Comparison of ENCODE assay signal across 15 cellular contexts in genomic region chr2:130972410-130972809, GRCh38.
DNase-seq lines count a peak whose midpoint lies in the region; ATAC-seq lines count a peak whose summit lies in the region.
"Had no signal": no experiment of that assay in that cellular context is flagged by ENCODE, and none has a peak within 500 bp of the region (broad histone marks: within the 10 kb centered on the region; RNA-seq: fewer than 3 reads in every experiment).

No MANE protein-coding gene starts in this region.

- intact Hi-C loops in activated CD4-positive, alpha-beta memory T cell treated with anti-CD3 and anti-CD28 coated beads for 36 hours (cut with micrococcal nuclease), result no loop called here

- no peaks in the 10 kb centered on the region for H3K9me3 Mint-ChIP-seq in activated CD4-positive, alpha-beta memory T cell treated with anti-CD3 and anti-CD28 coated beads for 36 hours
- H3K9me3 Mint-ChIP-seq in activated CD4-positive, alpha-beta memory T cell treated with anti-CD3 and anti-CD28 coated beads, Interleukin-2, amount 10 ng/mL, durations not matched to agents 7 days and 5 days, result no peaks in the 10 kb centered on the region
- H3K9me3 Mint-ChIP-seq in T-helper 2 cell treated with Interferon-gamma antibody and Interleukin-4, amounts not matched to agents 5 μg/mL and 100 μg/mL, for 36 hours, result no peaks in the 10 kb centered on the region
- no peaks in the 10 kb centered on the region for H3K9me3 Mint-ChIP-seq in stimulated activated effector memory CD8-positive, alpha-beta T cell treated with anti-CD3 and anti-CD28 coated beads, Interleukin-12 subunit alpha, Interleukin-12 subunit beta, amount 100 ng/mL, for 72 hours
- H3K9me3 Mint-ChIP-seq: activated naive CD4-positive, alpha-beta T cell treated with anti-CD3 and anti-CD28 coated beads, Interleukin-2, amount 50 U/mL, for 72 hours; mesothelial cell of epicardium had no signal

- H3K4me3 Mint-ChIP-seq in activated CD4-positive, alpha-beta memory T cell treated with anti-CD3 and anti-CD28 coated beads for 36 hours, result no peak overlapping the region
- H3K4me3 Mint-ChIP-seq in activated CD4-positive, alpha-beta memory T cell treated with anti-CD3 and anti-CD28 coated beads, Interleukin-2, amount 10 ng/mL, durations not matched to agents 7 days and 5 days, result no peak overlapping the region
- no peak overlapping the region for H3K4me3 Mint-ChIP-seq in T-helper 2 cell treated with Interferon-gamma antibody and Interleukin-4, amounts not matched to agents 5 μg/mL and 100 μg/mL, for 36 hours
- H3K4me3 Mint-ChIP-seq in stimulated activated effector memory CD8-positive, alpha-beta T cell treated with anti-CD3 and anti-CD28 coated beads, Interleukin-12 subunit alpha, Interleukin-12 subunit beta, amount 100 ng/mL, for 72 hours, result no peak overlapping the region
- H3K4me3 Mint-ChIP-seq: mesothelial cell of epicardium had no signal

- no peaks in the 10 kb centered on the region for H3K27me3 Mint-ChIP-seq in activated CD4-positive, alpha-beta memory T cell treated with anti-CD3 and anti-CD28 coated beads for 36 hours
- peaks cover 5% of the 10 kb centered on the region for H3K27me3 Mint-ChIP-seq in activated CD4-positive, alpha-beta memory T cell treated with anti-CD3 and anti-CD28 coated beads, Interleukin-2, amount 10 ng/mL, durations not matched to agents 7 days and 5 days
- H3K27me3 Mint-ChIP-seq in T-helper 2 cell treated with Interferon-gamma antibody and Interleukin-4, amounts not matched to agents 5 μg/mL and 100 μg/mL, for 36 hours (ENCODE audit: low read depth), result peaks cover 3% of the 10 kb centered on the region

- H3K27ac Mint-ChIP-seq in activated CD4-positive, alpha-beta memory T cell treated with anti-CD3 and anti-CD28 coated beads for 36 hours, result no peak overlapping the region
- no peak overlapping the region for H3K27ac Mint-ChIP-seq in activated CD4-positive, alpha-beta memory T cell treated with anti-CD3 and anti-CD28 coated beads, Interleukin-2, amount 10 ng/mL, durations not matched to agents 7 days and 5 days
- no peak overlapping the region for H3K27ac Mint-ChIP-seq in T-helper 2 cell treated with Interferon-gamma antibody and Interleukin-4, amounts not matched to agents 5 μg/mL and 100 μg/mL, for 36 hours
- H3K27ac Mint-ChIP-seq in stimulated activated effector memory CD8-positive, alpha-beta T cell treated with anti-CD3 and anti-CD28 coated beads, Interleukin-12 subunit alpha, Interleukin-12 subunit beta, amount 100 ng/mL, for 72 hours, result no peak overlapping the region
- H3K27ac Mint-ChIP-seq: mesothelial cell of epicardium had no signal

- peak; percentile 18 for DNase-seq in activated CD4-positive, alpha-beta memory T cell treated with anti-CD3 and anti-CD28 coated beads for 36 hours
- DNase-seq in activated CD4-positive, alpha-beta memory T cell treated with anti-CD3 and anti-CD28 coated beads, Interleukin-2, amount 10 ng/mL, durations not matched to agents 7 days and 5 days, result no peak
- peak; percentile 26 for DNase-seq in T-helper 2 cell treated with Interferon-gamma antibody and Interleukin-4, amounts not matched to agents 5 μg/mL and 100 μg/mL, for 36 hours (ENCODE audit: low spot score)
- peak in 1 of 2 donors; percentile 45 for DNase-seq in stimulated activated effector memory CD8-positive, alpha-beta T cell treated with anti-CD3 and anti-CD28 coated beads, Interleukin-12 subunit alpha, Interleukin-12 subunit beta, amount 100 ng/mL, for 72 hours (ENCODE audit: low spot score in 2 of 2)
- DNase-seq in NCI-H1048 (lab: John Stamatoyannopoulos, UW) (no peak), hepatic stellate cell (ENCODE audit: low spot score) (no peak)
- DNase-seq: activated CD4-positive, CD25-positive, alpha-beta regulatory T cell; DMS53; effector CD8-positive, alpha-beta T cell; NCI-H446 treated with DMSO at 0.1 percent for 48 hours; Right ventricle myocardium superior had no signal

- CTCF ChIA-PET in activated CD4-positive, alpha-beta memory T cell treated with anti-CD3 and anti-CD28 coated beads for 36 hours (lab: Charles Lee), result interaction anchor here (2.0 kb wide), 1 partner anchor 175 kb away, joined by 8 read pairs; no protein-coding TSS in a partner anchor
- CTCF ChIA-PET in activated CD4-positive, alpha-beta memory T cell treated with anti-CD3 and anti-CD28 coated beads, Interleukin-2, amount 10 ng/mL, durations not matched to agents 7 days and 5 days (lab: Charles Lee), result interaction anchor here (1.5 kb wide), 1 partner anchor 13 kb away, joined by 3 read pairs; no protein-coding TSS in a partner anchor

- H3K36me3 Mint-ChIP-seq in activated CD4-positive, alpha-beta memory T cell treated with anti-CD3 and anti-CD28 coated beads for 36 hours, result no peaks in the 10 kb centered on the region
- no peaks in the 10 kb centered on the region for H3K36me3 Mint-ChIP-seq in activated CD4-positive, alpha-beta memory T cell treated with anti-CD3 and anti-CD28 coated beads, Interleukin-2, amount 10 ng/mL, durations not matched to agents 7 days and 5 days (ENCODE audit: low read depth)
- H3K36me3 Mint-ChIP-seq in T-helper 2 cell treated with Interferon-gamma antibody and Interleukin-4, amounts not matched to agents 5 μg/mL and 100 μg/mL, for 36 hours (ENCODE audit: low read depth), result no peaks in the 10 kb centered on the region
- H3K36me3 Mint-ChIP-seq in stimulated activated effector memory CD8-positive, alpha-beta T cell treated with anti-CD3 and anti-CD28 coated beads, Interleukin-12 subunit alpha, Interleukin-12 subunit beta, amount 100 ng/mL, for 72 hours, result no peaks in the 10 kb centered on the region
- H3K36me3 Mint-ChIP-seq: activated naive CD4-positive, alpha-beta T cell treated with anti-CD3 and anti-CD28 coated beads, Interleukin-2, amount 50 U/mL, for 72 hours; mesothelial cell of epicardium had no signal

- H3K4me1 Mint-ChIP-seq in activated CD4-positive, alpha-beta memory T cell treated with anti-CD3 and anti-CD28 coated beads for 36 hours (ENCODE audit: low read depth), result peaks cover 7% of the 10 kb centered on the region
- peaks cover 7% of the 10 kb centered on the region for H3K4me1 Mint-ChIP-seq in activated CD4-positive, alpha-beta memory T cell treated with anti-CD3 and anti-CD28 coated beads, Interleukin-2, amount 10 ng/mL, durations not matched to agents 7 days and 5 days
- peaks cover 5% of the 10 kb centered on the region for H3K4me1 Mint-ChIP-seq in T-helper 2 cell treated with Interferon-gamma antibody and Interleukin-4, amounts not matched to agents 5 μg/mL and 100 μg/mL, for 36 hours (ENCODE audit: low read depth)
- peaks cover 5% of the 10 kb centered on the region for H3K4me1 Mint-ChIP-seq in stimulated activated effector memory CD8-positive, alpha-beta T cell treated with anti-CD3 and anti-CD28 coated beads, Interleukin-12 subunit alpha, Interleukin-12 subunit beta, amount 100 ng/mL, for 72 hours
- H3K4me1 Mint-ChIP-seq: mesothelial cell of epicardium had no signal

- peak; percentile 71 for ATAC-seq in HG02970 (IDR thresholded peaks at IDR 0.05; ENCODE audit: low FRiP score, unreplicated experiment)
- peak; percentile 87 for ATAC-seq in stimulated activated effector memory CD8-positive, alpha-beta T cell treated with anti-CD3 and anti-CD28 coated beads, Interleukin-12 subunit alpha, Interleukin-12 subunit beta, amount 100 ng/mL, for 72 hours
- ATAC-seq in GM19455 (IDR thresholded peaks at IDR 0.05; ENCODE audit: unreplicated experiment), result no peak

- POLR2A ChIA-PET in activated CD4-positive, alpha-beta memory T cell treated with anti-CD3 and anti-CD28 coated beads for 36 hours (lab: Charles Lee), result no interaction called here
- POLR2A ChIA-PET in activated CD4-positive, alpha-beta memory T cell treated with anti-CD3 and anti-CD28 coated beads, Interleukin-2, amount 10 ng/mL, durations not matched to agents 7 days and 5 days (lab: Charles Lee), result no interaction called here

Comparison
In these comparisons a context has a peak if more than half of its experiments do, and no peak if none do; other contexts are left out.
1. DNase-seq: peak in activated CD4-positive, alpha-beta memory T cell treated with anti-CD3 and anti-CD28 coated beads for 36 hours (single experiment) and T-helper 2 cell treated with Interferon-gamma antibody and Interleukin-4, amounts not matched to agents 5 μg/mL and 100 μg/mL, for 36 hours (single experiment); none in activated CD4-positive, alpha-beta memory T cell treated with anti-CD3 and anti-CD28 coated beads, Interleukin-2, amount 10 ng/mL, durations not matched to agents 7 days and 5 days (single experiment), NCI-H1048 (single experiment) and hepatic stellate cell (single experiment).